In the genomic region with DNA sequence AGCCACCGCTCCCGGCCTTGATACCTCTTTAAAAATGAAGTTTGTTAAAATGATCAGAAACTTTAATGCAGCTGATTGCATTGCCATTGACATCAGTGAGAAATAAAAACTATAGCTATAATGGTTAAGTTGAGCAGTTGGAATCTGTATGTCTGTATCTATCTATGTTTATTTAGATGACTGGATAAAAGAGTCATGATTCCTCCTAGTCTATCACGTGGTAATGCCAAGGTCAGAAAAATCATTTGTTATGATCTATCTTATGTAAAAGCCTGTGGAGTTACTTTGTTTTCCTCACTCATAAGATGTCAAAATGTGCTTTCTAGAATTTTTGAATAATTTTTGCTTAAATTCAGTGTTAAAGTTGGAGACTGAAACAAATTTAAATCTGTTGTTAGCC, we compare ENCODE assay signal across 11 cellular contexts.
DNase-seq lines count a peak whose midpoint lies in the region; ATAC-seq, FAIRE-seq and TF ChIP-seq lines count a peak whose summit lies in the region.
"Had no signal": no experiment of that assay in that cellular context is flagged by ENCODE, and none has a peak within 500 bp of the region (broad histone marks: within the 10 kb centered on the region; RNA-seq: fewer than 3 reads in every experiment).

No MANE protein-coding gene starts in this region.

- H3K27me3 Mint-ChIP-seq in astrocyte (ENCODE audit: low read depth, unreplicated experiment) = no peaks in the 10 kb centered on the region
- H3K27me3 Mint-ChIP-seq in natural killer cell (ENCODE audit: low read depth in 2 of 2) = no peaks in the 10 kb centered on the region

- H3K27me3 ChIP-seq in ACC112 (ENCODE audit: insufficient read depth, low read length) (no peaks in the 10 kb centered on the region), astrocyte (ENCODE audit: insufficient read depth, low read length) (no peaks in the 10 kb centered on the region)
- H3K27me3 ChIP-seq: BLaER1 treated with 17β-estradiol and CSF1 and Interleukin-3, amounts not matched to agents 10 nM and 100 nM had no signal

- H3K4me3 Mint-ChIP-seq in astrocyte (ENCODE audit: unreplicated experiment) = no peak overlapping the region
- H3K4me3 Mint-ChIP-seq in natural killer cell = peak overlapping the region; percentile 47
- H3K4me3 Mint-ChIP-seq: WTC11 had no signal

- TF ChIP-seq CTCF in astrocyte (IDR thresholded peaks at IDR 0.05; ENCODE audit: insufficient read depth, low read depth, low read length) = no peak
- no peak for TF ChIP-seq CTCF in natural killer cell (IDR thresholded peaks at IDR 0.05)

- H3K36me3 Mint-ChIP-seq in astrocyte (ENCODE audit: low read depth, unreplicated experiment) (no peaks in the 10 kb centered on the region), natural killer cell (peaks cover 5% of the 10 kb centered on the region)
- H3K36me3 Mint-ChIP-seq: WTC11 had no signal

- H3K79me2 ChIP-seq in ACC112 (ENCODE audit: control insufficient read depth, insufficient read depth, low read length, unreplicated experiment) (peaks cover 83% of the 10 kb centered on the region), astrocyte (ENCODE audit: insufficient read depth, low read length) (peaks cover 96% of the 10 kb centered on the region)

- FAIRE-seq in astrocyte (lab: Jason Lieb, UNC) = no peak

- H3K4me2 ChIP-seq in astrocyte (ENCODE audit: low read length) = peak overlapping the region; percentile 68

- H3K9me3 Mint-ChIP-seq in astrocyte (ENCODE audit: unreplicated experiment) (no peaks in the 10 kb centered on the region), natural killer cell (no peaks in the 10 kb centered on the region)
- H3K9me3 Mint-ChIP-seq: WTC11 had no signal

- no peak for DNase-seq in astrocyte (ENCODE audit: low read depth)
- DNase-seq in natural killer cell = no peak
- no peak for DNase-seq in SKM-1 treated with dmso at 0.1 percent for 144 hours (lab: John Stamatoyannopoulos, UW; ENCODE audit: unreplicated experiment)
- no peak for DNase-seq in EL
- DNase-seq in effector CD8-positive, alpha-beta T cell (lab: John Stamatoyannopoulos, UW) = no peak
- DNase-seq: activated effector memory CD4-positive, alpha-beta T cell treated with Interleukin-2 at 50 U/mL for 16 hours had no signal

- H3K27ac ChIP-seq in ACC112 (ENCODE audit: low read depth, low read length) (peak overlapping the region; percentile 91), astrocyte (ENCODE audit: low read depth, low read length) (peak overlapping the region; percentile 76)

- H3K27ac Mint-ChIP-seq in astrocyte (ENCODE audit: unreplicated experiment) (peak overlapping the region; percentile 90), natural killer cell (peak overlapping the region; percentile 74 to 77)
- H3K27ac Mint-ChIP-seq: WTC11 had no signal

- ATAC-seq in GM18861 (IDR thresholded peaks at IDR 0.05; ENCODE audit: unreplicated experiment) (peak; percentile 5), natural killer cell (peak in 2 of 3 donors; percentile 35 to 41), HG02642 (IDR thresholded peaks at IDR 0.05; ENCODE audit: poor library complexity, unreplicated experiment) (no peak)
- ATAC-seq: WTC11 had no signal

- H3K9me3 ChIP-seq in astrocyte (ENCODE audit: insufficient read depth, low read depth, low read length) = no peaks in the 10 kb centered on the region

- H3K36me3 ChIP-seq in ACC112 (ENCODE audit: insufficient read depth, low read length) (peaks cover 19% of the 10 kb centered on the region), astrocyte (ENCODE audit: insufficient read depth, low read length) (peaks cover 8% of the 10 kb centered on the region)

- peaks cover 23% of the 10 kb centered on the region for H3K4me1 Mint-ChIP-seq in astrocyte (ENCODE audit: low read depth, unreplicated experiment)
- H3K4me1 Mint-ChIP-seq in natural killer cell = peaks cover 67 to 81% of the 10 kb centered on the region in 2 donors

- intact Hi-C loops in natural killer cell (cut with micrococcal nuclease) = loop anchor here (5.0 kb wide), 1 partner anchor 35 kb away; no protein-coding TSS in a partner anchor

- peak overlapping the region; percentile 66 for H3K9ac ChIP-seq in astrocyte (ENCODE audit: low read length)
- H3K9ac ChIP-seq: BLaER1 treated with 17β-estradiol and CSF1 and Interleukin-3, amounts not matched to agents 10 nM and 100 nM had no signal

- no peak overlapping the region for H3K4me3 ChIP-seq in ACC112 (ENCODE audit: low read depth, low read length)
- H3K4me3 ChIP-seq in astrocyte (ENCODE audit: insufficient read depth, low read depth, low read length) = no peak overlapping the region
- H3K4me3 ChIP-seq: BLaER1 treated with 17β-estradiol and CSF1 and Interleukin-3, amounts not matched to agents 10 nM and 100 nM had no signal

- peaks cover 55% of the 10 kb centered on the region for H3K4me1 ChIP-seq in ACC112 (ENCODE audit: control insufficient read depth, insufficient read depth, low read length, unreplicated experiment)
- peaks cover 30% of the 10 kb centered on the region for H3K4me1 ChIP-seq in astrocyte (ENCODE audit: insufficient read depth, low read length)

- H2AFZ ChIP-seq in ACC112 (ENCODE audit: low read length, unreplicated experiment) (no peak overlapping the region), astrocyte (ENCODE audit: low read depth, low read length) (no peak overlapping the region)

- peaks cover 59% of the 10 kb centered on the region for H4K20me1 ChIP-seq in astrocyte (ENCODE audit: insufficient read depth, low read length)
